Comparison of ENCODE assay signal across 11 cellular contexts in the genomic region with DNA sequence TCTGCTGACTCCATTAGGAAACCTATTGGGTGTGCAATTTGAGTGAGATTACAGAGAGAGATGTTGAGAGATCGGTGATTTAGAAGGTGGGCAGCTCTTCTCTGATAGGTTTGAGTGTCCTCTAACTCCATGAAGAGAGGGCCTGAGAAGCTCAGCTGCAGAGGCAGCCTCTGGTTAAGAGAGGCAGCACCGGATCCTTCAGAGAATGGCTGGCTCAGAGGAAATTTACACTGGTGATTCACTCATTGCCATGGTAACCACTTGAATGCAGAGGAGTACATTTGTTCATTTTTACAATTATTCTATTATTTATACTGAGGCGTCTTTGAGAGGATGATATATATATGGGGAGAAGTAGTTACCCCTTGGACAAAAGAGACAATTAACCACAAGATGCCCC.
DNase-seq lines count a peak whose midpoint lies in the region; ATAC-seq and TF ChIP-seq lines count a peak whose summit lies in the region.
"Had no signal": no experiment of that assay in that cellular context is flagged by ENCODE, and none has a peak within 500 bp of the region (broad histone marks: within the 10 kb centered on the region; RNA-seq: fewer than 3 reads in every experiment).

No MANE protein-coding gene starts in this region.

- intact Hi-C loops in IMR-90 (cut with micrococcal nuclease), result no loop called here

- peaks cover 5% of the 10 kb centered on the region; the same call in 1 of the 2 replicates for H3K4me1 ChIP-seq in IMR-90 (ENCODE audit: control insufficient read depth, insufficient read depth, low read length)

- H4K5ac ChIP-seq in IMR-90 (ENCODE audit: low read depth, low read length), result no peak overlapping the region

- in situ Hi-C loops in IMR-90 (cut with MboI; ENCODE audit: low sequenced_read_pairs), result no loop called here
- in situ Hi-C loops in brain microvascular endothelial cell (cut with HindIII; ENCODE audit: low pct_ligation_motif_present, low sequenced_read_pairs), result no loop called here

- ATAC-seq in IMR-90 (ENCODE audit: low read depth), result peak; percentile 90
- ATAC-seq in HG02852 (IDR thresholded peaks at IDR 0.05; ENCODE audit: unreplicated experiment), result no peak
- ATAC-seq in HG02642 (IDR thresholded peaks at IDR 0.05; ENCODE audit: poor library complexity, unreplicated experiment), result no peak

- dilution Hi-C loops in IMR-90 (cut with HindIII; ENCODE audit: low sequenced_read_pairs, unreplicated experiment), result no loop called here

- H3K9me3 ChIP-seq in IMR-90 (ENCODE audit: control insufficient read depth, insufficient read depth, low read length), result no peaks in the 10 kb centered on the region

- no peak overlapping the region for H2BK5ac ChIP-seq in IMR-90 (ENCODE audit: low read depth, low read length, poor library complexity, severe bottlenecking)

- H3K9ac ChIP-seq in IMR-90 (ENCODE audit: low read depth, low read length), result no peak overlapping the region

- H3K36me3 ChIP-seq in IMR-90 (ENCODE audit: control insufficient read depth, insufficient read depth, low read length) (no peaks in the 10 kb centered on the region), brain microvascular endothelial cell (replicated peaks) (no peaks in the 10 kb centered on the region), kidney epithelial cell (ENCODE audit: control insufficient read depth, insufficient read depth, low read length) (no peaks in the 10 kb centered on the region)

- H3K27ac ChIP-seq in IMR-90 (ENCODE audit: insufficient read depth, low read length), result no peak overlapping the region
- H3K27ac ChIP-seq in brain microvascular endothelial cell, result peak overlapping the region; percentile 10

- no peak overlapping the region for H2AK9ac ChIP-seq in IMR-90 (replicated peaks; ENCODE audit: low read depth, low read length, poor library complexity)

- H3K56ac ChIP-seq in IMR-90 (ENCODE audit: extremely low read depth, insufficient read depth, low read length), result no peak overlapping the region

- POLR2A ChIA-PET in IMR-90 (lab: Charles Lee; ENCODE audit: unreplicated experiment), result no interaction called here

- TF ChIP-seq POLR2A in IMR-90 (IDR thresholded peaks at IDR 0.05; ENCODE audit: low read depth, low read length), result no peak

- no peak for TF ChIP-seq CTCF in IMR-90 (conservative IDR thresholded peaks at IDR 0.05; ENCODE audit: low read depth, low read length)
- no peak for TF ChIP-seq CTCF in brain microvascular endothelial cell (IDR thresholded peaks at IDR 0.05; ENCODE audit: low read depth, low read length, missing control alignments)
- no peak for TF ChIP-seq CTCF in kidney epithelial cell (IDR thresholded peaks at IDR 0.05; ENCODE audit: insufficient read depth, low read length, poor library complexity, severe bottlenecking)

- CTCF ChIA-PET in IMR-90 (lab: Yijun Ruan, JAX), result no interaction called here

- H4K8ac ChIP-seq in IMR-90 (ENCODE audit: low read depth in 2 of 2, low read length in 2 of 2), result 0 out of 4 replicates have a peak overlapping the region, but pooled peaks of 1 of the 2 experiments have one; percentile 62

- H4K20me1 ChIP-seq in IMR-90 (ENCODE audit: insufficient read depth, low read length), result no peaks in the 10 kb centered on the region

- peak overlapping the region; percentile 64; the same call in 1 of the 2 replicates for H2BK20ac ChIP-seq in IMR-90 (ENCODE audit: low read depth, low read length)

- peak overlapping the region; percentile 68; the same call in 1 of the 2 replicates for H3K14ac ChIP-seq in IMR-90 (replicated peaks; ENCODE audit: low read depth, low read length)

- no peak overlapping the region for H3K4ac ChIP-seq in IMR-90 (ENCODE audit: low read depth, low read length)

- H3K27me3 ChIP-seq in IMR-90 (ENCODE audit: control insufficient read depth, insufficient read depth, low read length) (peaks cover 4% of the 10 kb centered on the region; the same call in 1 of the 2 replicates), brain microvascular endothelial cell (replicated peaks) (no peaks in the 10 kb centered on the region), kidney epithelial cell (ENCODE audit: control insufficient read depth, insufficient read depth, low read length) (no peaks in the 10 kb centered on the region)

- 0 out of 2 replicates have a peak, but pooled peaks cover 4% of the 10 kb centered on the region for H3K9me1 ChIP-seq in IMR-90 (ENCODE audit: insufficient read depth, low read length)

- no CpG with 5 or more reads among the region's 3 CpGs for WGBS in IMR-90 (ENCODE audit: extremely low coverage in 2 of 2, insufficient read length in 1 of 2), 2 experiments

- H3K79me1 ChIP-seq in IMR-90 (ENCODE audit: low read depth in 1 of 2, low read length in 2 of 2), result no peaks in the 10 kb centered on the region

- peak overlapping the region; percentile 56; the same call in 1 of the 2 replicates for H2BK120ac ChIP-seq in IMR-90 (ENCODE audit: low read depth, low read length)

- H2BK15ac ChIP-seq in IMR-90 (ENCODE audit: low read depth, low read length), result no peak overlapping the region

- BruUV-seq in IMR-90 (replicated peaks; lab: Mats Ljungman, UMichigan), result no TSS peak

- no peak overlapping the region for H3K23ac ChIP-seq in IMR-90 (ENCODE audit: low read depth, low read length)

- H3K18ac ChIP-seq in IMR-90 (ENCODE audit: low read depth, low read length), result no peak overlapping the region

- TF ChIP-seq RAD21 in IMR-90 (IDR thresholded peaks at IDR 0.05; ENCODE audit: low read length), result no peak

- DNase-seq in AG08395 (ENCODE audit: low spot score) (peak; percentile 86), IMR-90 (peak; percentile 80), brain microvascular endothelial cell (peak; percentile 91), kidney epithelial cell (ENCODE audit: low read depth) (peak; percentile 21), NCI-H1930 (lab: John Stamatoyannopoulos, UW) (no peak)
- DNase-seq in stimulated activated CD4-positive, alpha-beta T cell treated with anti-CD3 and anti-CD28 coated beads, Interleukin-4, amount 100 ng/mL, for 1 hour, result no peak
- DNase-seq: CD4-positive, CD25-positive, alpha-beta regulatory T cell; Right ventricle myocardium superior; stimulated activated CD4-positive, alpha-beta T cell treated with anti-CD3 and anti-CD28 coated beads, Interleukin-2, amount 100 ng/mL, for 48 hours had no signal

- no peak overlapping the region for H2AK5ac ChIP-seq in IMR-90 (ENCODE audit: low read depth, low read length)

- H4K91ac ChIP-seq in IMR-90 (ENCODE audit: insufficient read depth, low read depth, low read length), result no peak overlapping the region

- H2AFZ ChIP-seq in IMR-90 (replicated peaks; ENCODE audit: low read length, poor library complexity), result peak overlapping the region; percentile 80

- H3K4me3 ChIP-seq in IMR-90 (ENCODE audit: insufficient read depth, low read depth, low read length), result no peak overlapping the region
- no peak overlapping the region for H3K4me3 ChIP-seq in brain microvascular endothelial cell (ENCODE audit: low read depth, low read length)
- no peak overlapping the region for H3K4me3 ChIP-seq in kidney epithelial cell (ENCODE audit: low read depth, low read length)

- H3K4me2 ChIP-seq in IMR-90 (ENCODE audit: low read depth, low read length), result no peak overlapping the region

TF ChIP-seq in IMR-90, 13 proteins besides CTCF, POLR2A, EP300 and RAD21:
- TF ChIP-seq CEBPB (IDR thresholded peaks at IDR 0.05; ENCODE audit: low read depth, low read length), result no peak
- no peak for TF ChIP-seq MAZ (IDR thresholded peaks at IDR 0.05; ENCODE audit: borderline replicate concordance, low read depth, low read length)
- TF ChIP-seq RCOR1 (IDR thresholded peaks at IDR 0.05; ENCODE audit: insufficient replicate concordance, low read length), result no peak
- TF ChIP-seq BHLHE40 (IDR thresholded peaks at IDR 0.05; ENCODE audit: low read depth, low read length), result no peak
- TF ChIP-seq RFX5 (IDR thresholded peaks at IDR 0.05; ENCODE audit: low read depth, low read length), result no peak
- no peak for TF ChIP-seq CHD1 (IDR thresholded peaks at IDR 0.05; ENCODE audit: low read depth, low read length)
- TF ChIP-seq, protein P1, sequence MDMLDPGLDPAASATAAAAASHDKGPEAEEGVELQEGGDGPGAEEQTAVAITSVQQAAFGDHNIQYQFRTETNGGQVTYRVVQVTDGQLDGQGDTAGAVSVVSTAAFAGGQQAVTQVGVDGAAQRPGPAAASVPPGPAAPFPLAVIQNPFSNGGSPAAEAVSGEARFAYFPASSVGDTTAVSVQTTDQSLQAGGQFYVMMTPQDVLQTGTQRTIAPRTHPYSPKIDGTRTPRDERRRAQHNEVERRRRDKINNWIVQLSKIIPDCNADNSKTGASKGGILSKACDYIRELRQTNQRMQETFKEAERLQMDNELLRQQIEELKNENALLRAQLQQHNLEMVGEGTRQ (IDR thresholded peaks at IDR 0.05; ENCODE audit: low read depth, low read length), result no peak
- TF ChIP-seq SMC3 (IDR thresholded peaks at IDR 0.05; ENCODE audit: low read depth, low read length), result no peak

Comparison
In these comparisons a context has a peak if more than half of its experiments do, and no peak if none do; other contexts are left out.
1. DNase-seq: peak in AG08395 (single experiment), IMR-90 (single experiment), brain microvascular endothelial cell (single experiment) and kidney epithelial cell (single experiment); none in NCI-H1930 (0 of 2) and stimulated activated CD4-positive, alpha-beta T cell treated with anti-CD3 and anti-CD28 coated beads, Interleukin-4, amount 100 ng/mL, for 1 hour (single experiment).